In genomic region chr20:35226126-35226774, GRCh38 we compare ENCODE assay signal across 8 cellular contexts. TPM values are rescaled to one million over a fixed set of nuclear protein-coding genes. Genes with fewer than 3 reads are reported as not detected.
A peak's percentile ranks its signal among the peaks of the same experiment; 100 is the strongest.
DNase-seq lines count a peak whose midpoint lies in the region; ATAC-seq and TF ChIP-seq lines count a peak whose summit lies in the region.

TSS of gene MMP24 (plus strand) at chr20:35226690. CDS start at chr20:35226739, 49 bp downstream.

- H3K27me3 ChIP-seq in aorta (ENCODE audit: control insufficient read depth in 1 of 2, insufficient read depth in 2 of 2, low read length in 1 of 2) (no peaks in the 10 kb centered on the region), esophagus squamous epithelium (peaks cover 0 to 28% (median 0%) of the 10 kb centered on the region in 4 donors)

- no peak for DNase-seq in stimulated activated naive CD8-positive, alpha-beta T cell treated with anti-CD3 and anti-CD28 coated beads, Interleukin-15, Interleukin-2, amounts not matched to agents 100 U/mL and 50 U/mL, for 24 hours
- no peak for DNase-seq in astrocyte of the cerebellum (ENCODE audit: low read depth)
- no peak for DNase-seq in aorta
- no peak for DNase-seq in esophagus squamous epithelium (lab: John Stamatoyannopoulos, UW)
- no peak for DNase-seq in H4 (ENCODE audit: low spot score)

- H3K27ac ChIP-seq in mesodermal cell (ENCODE audit: low read depth, low read length, severe bottlenecking) (peak within 1 kb of the TSS; percentile 23), aorta (ENCODE audit: low read depth in 1 of 2, low read length in 2 of 2) (no peak within 1 kb of the TSS), esophagus squamous epithelium (no peak within 1 kb of the TSS)

- intact Hi-C loops in aorta (cut with DNase I) (no loop called here), esophagus squamous epithelium (cut with DNase I) (no loop called here)

- TF ChIP-seq CTCF in astrocyte of the cerebellum (IDR thresholded peaks at IDR 0.05; ENCODE audit: low read depth, low read length, missing control alignments) = no peak
- no peak for TF ChIP-seq CTCF in esophagus squamous epithelium (IDR thresholded peaks at IDR 0.05)

- no peaks in the 10 kb centered on the region for H3K9me3 Mint-ChIP-seq in stimulated activated naive CD8-positive, alpha-beta T cell treated with anti-CD3 and anti-CD28 coated beads, Interleukin-15, Interleukin-2, amounts not matched to agents 100 ng/mL and 50 ng/mL, for 24 hours

- no peak within 1 kb of the TSS for H3K27ac Mint-ChIP-seq in stimulated activated naive CD8-positive, alpha-beta T cell treated with anti-CD3 and anti-CD28 coated beads, Interleukin-15, Interleukin-2, amounts not matched to agents 100 ng/mL and 50 ng/mL, for 24 hours

- ATAC-seq in stimulated activated naive CD8-positive, alpha-beta T cell treated with anti-CD3 and anti-CD28 coated beads, Interleukin-15, Interleukin-2, amounts not matched to agents 100 U/mL and 50 U/mL, for 24 hours = no peak
- ATAC-seq in aorta (ENCODE audit: low FRiP score) = no peak
- no peak for ATAC-seq in GM19395 (IDR thresholded peaks at IDR 0.05; ENCODE audit: unreplicated experiment)

- no peak for TF ChIP-seq POLR2A in esophagus squamous epithelium (IDR thresholded peaks at IDR 0.05)

- peaks cover 12% of the 10 kb centered on the region for H3K4me1 Mint-ChIP-seq in stimulated activated naive CD8-positive, alpha-beta T cell treated with anti-CD3 and anti-CD28 coated beads, Interleukin-15, Interleukin-2, amounts not matched to agents 100 ng/mL and 50 ng/mL, for 24 hours (ENCODE audit: low read depth)

- H3K36me3 Mint-ChIP-seq in stimulated activated naive CD8-positive, alpha-beta T cell treated with anti-CD3 and anti-CD28 coated beads, Interleukin-15, Interleukin-2, amounts not matched to agents 100 ng/mL and 50 ng/mL, for 24 hours (ENCODE audit: low read depth) = peaks cover 7% of the 10 kb centered on the region

- no peaks in the 10 kb centered on the region for H3K36me3 ChIP-seq in mesodermal cell (ENCODE audit: control insufficient read depth, insufficient read depth, low read length)
- H3K36me3 ChIP-seq in aorta (ENCODE audit: control insufficient read depth in 1 of 2, insufficient read depth in 2 of 2, low read length in 1 of 2) = no peaks in the 10 kb centered on the region
- no peaks in the 10 kb centered on the region for H3K36me3 ChIP-seq in esophagus squamous epithelium

- H3K4me3 Mint-ChIP-seq in stimulated activated naive CD8-positive, alpha-beta T cell treated with anti-CD3 and anti-CD28 coated beads, Interleukin-15, Interleukin-2, amounts not matched to agents 100 ng/mL and 50 ng/mL, for 24 hours = peak within 1 kb of the TSS; percentile 69

- in situ Hi-C loops in astrocyte of the cerebellum (cut with HindIII; ENCODE audit: low sequenced_read_pairs) = no loop called here

- H3K4me3 ChIP-seq in astrocyte of the cerebellum (ENCODE audit: low read depth, low read length) = peak within 1 kb of the TSS; percentile 21
- H3K4me3 ChIP-seq in mesodermal cell (ENCODE audit: extremely low read depth, insufficient read depth, low read length, poor library complexity, severe bottlenecking) = peak within 1 kb of the TSS; percentile 14
- H3K4me3 ChIP-seq in aorta (ENCODE audit: low read length in 2 of 2) = peak within 1 kb of the TSS; percentile 57 to 80
- H3K4me3 ChIP-seq in esophagus squamous epithelium = peak within 1 kb of the TSS in 2 of 4 donors; percentile 39 to 59

- H3K9me3 ChIP-seq in mesodermal cell (ENCODE audit: control insufficient read depth, low read length) = no peaks in the 10 kb centered on the region
- no peaks in the 10 kb centered on the region for H3K9me3 ChIP-seq in aorta (ENCODE audit: control insufficient read depth, low read length)
- no peaks in the 10 kb centered on the region for H3K9me3 ChIP-seq in esophagus squamous epithelium

- peaks cover 10% of the 10 kb centered on the region for H3K4me1 ChIP-seq in mesodermal cell (ENCODE audit: control insufficient read depth, insufficient read depth, low read length, poor library complexity, severe bottlenecking)
- H3K4me1 ChIP-seq in aorta (ENCODE audit: control insufficient read depth in 1 of 2, insufficient read depth in 2 of 2, low read length in 2 of 2) = no peaks in the 10 kb centered on the region
- H3K4me1 ChIP-seq in esophagus squamous epithelium = peaks cover 0 to 12% (median 4%) of the 10 kb centered on the region in 3 donors

- WGBS in mesodermal cell (ENCODE audit: insufficient coverage in 2 of 2), 2 experiments = 0 to 1% methylated on average over 1 to 28 of the region's 53 CpGs
- WGBS in aorta, 2 donors = 4 to 12% methylated on average over 14 to 53 of the region's 53 CpGs
- WGBS in esophagus squamous epithelium, 2 donors = 19 to 21% methylated on average over 10 of the region's 53 CpGs

- H3K27me3 Mint-ChIP-seq in stimulated activated naive CD8-positive, alpha-beta T cell treated with anti-CD3 and anti-CD28 coated beads, Interleukin-15, Interleukin-2, amounts not matched to agents 100 ng/mL and 50 ng/mL, for 24 hours = peaks cover 43% of the 10 kb centered on the region

RNA-seq across cellular contexts. Expression of gene MMP24, which starts in this region (rescaled TPM):
- polyA plus RNA-seq in mesodermal cell (2013, experiment 1 of 2) = 0.88 TPM
- 0.76 TPM for polyA plus RNA-seq in mesodermal cell (2013, experiment 2 of 2)
- total RNA-seq in aorta (1 to 10 TPM in 1 of 2 donors, under 1 TPM in 1; 0.52 to 1.2 TPM), esophagus squamous epithelium (under 1 TPM in 3 of 4 donors, not detected in 1; 0.06 to 0.38 (median 0.08) TPM)
- under 1 TPM; 0.20 to 0.63 TPM for polyA plus RNA-seq in aorta
- total RNA-seq in H4 (2014; rRNA removed; shearing (Covaris generic)) = 0.33 and 0.68 TPM in 2 replicates
